ENCODE assay signal across 10 cellular contexts in genomic region chr6:160139420-160139851, GRCh38. TPM values are rescaled to one million over a fixed set of nuclear protein-coding genes. Genes with fewer than 3 reads are reported as not detected.
DNase-seq lines count a peak whose midpoint lies in the region; TF ChIP-seq lines count a peak whose summit lies in the region.
"Had no signal": no experiment of that assay in that cellular context is flagged by ENCODE, and none has a peak within 500 bp of the region (broad histone marks: within the 10 kb centered on the region; RNA-seq: fewer than 3 reads in every experiment).

No MANE protein-coding gene starts in this region.

- no peaks in the 10 kb centered on the region for H3K27me3 ChIP-seq in endodermal cell (ENCODE audit: control insufficient read depth, insufficient read depth, low read length, poor library complexity, severe bottlenecking)

- H3K27me3 Mint-ChIP-seq in endodermal cell (ENCODE audit: insufficient read depth) = peaks cover 26% of the 10 kb centered on the region

- WGBS in endodermal cell (ENCODE audit: insufficient coverage in 1 of 2, insufficient read length in 1 of 2), 2 experiments = 76 to 90% methylated on average over 4 to 12 of the region's 12 CpGs

- H3K9me3 ChIP-seq in endodermal cell (ENCODE audit: control insufficient read depth, low read length) = no peaks in the 10 kb centered on the region

- peaks cover 3% of the 10 kb centered on the region for H3K9me3 Mint-ChIP-seq in endodermal cell

- TF ChIP-seq POLR2A in erythroblast (IDR thresholded peaks at IDR 0.05; ENCODE audit: low read length) = no peak

- H3K36me3 Mint-ChIP-seq in endodermal cell (ENCODE audit: low read depth) = peaks cover 3% of the 10 kb centered on the region

- peak; percentile 97 for DNase-seq in M059J (ENCODE audit: low read depth)
- DNase-seq in endodermal cell = peak; percentile 44
- DNase-seq in non-pigmented ciliary epithelial cell (ENCODE audit: low read depth) = peak; percentile 72
- no peak for DNase-seq in DMS153 (lab: John Stamatoyannopoulos, UW)
- DNase-seq in activated CD4-positive, alpha-beta T cell treated with anti-CD3 and anti-CD28 coated beads, Interleukin-2, amount 50 U/mL, for 48 hours = no peak
- no peak for DNase-seq in medulla oblongata (ENCODE audit: extremely low spot score)
- DNase-seq in erythroblast (lab: John Stamatoyannopoulos, UW) = no peak
- DNase-seq: NCI-H510A treated with DMSO at 0.1 percent for 48 hours, retina had no signal

- no peaks in the 10 kb centered on the region for H3K36me3 ChIP-seq in endodermal cell (ENCODE audit: control insufficient read depth, insufficient read depth, low read length)

- H3K4me1 Mint-ChIP-seq in endodermal cell = peaks cover 32% of the 10 kb centered on the region

- H3K27ac ChIP-seq in C4-2B (peak overlapping the region; percentile 73), endodermal cell (ENCODE audit: low read depth, low read length) (no peak overlapping the region)

- no peak overlapping the region for H3K4me3 ChIP-seq in endodermal cell (ENCODE audit: low read length)

- H3K27ac Mint-ChIP-seq in endodermal cell = no peak overlapping the region

- H3K4me1 ChIP-seq in endodermal cell (ENCODE audit: control insufficient read depth, insufficient read depth, low read length) = peaks cover 5% of the 10 kb centered on the region

- H3K9ac ChIP-seq in endodermal cell (ENCODE audit: extremely low read depth, low read length, poor library complexity, severe bottlenecking) = no peak overlapping the region

- TF ChIP-seq CTCF in C4-2B (conservative IDR thresholded peaks at IDR 0.05) (no peak), endodermal cell (conservative IDR thresholded peaks at IDR 0.05) (no peak)

- no peak overlapping the region for H3K4me3 Mint-ChIP-seq in endodermal cell

RNA-seq across cellular contexts. Expression of gene SLC22A1, which starts 17.8 kb away (rescaled TPM):
- total RNA-seq in M059J (2014; rRNA removed; shearing (Covaris generic)) = 0.05 TPM in 1 of 2 replicates, not detected in the other
- 1 to 10 TPM in 1 of 2 donors, not detected in 1; 1.0 TPM for total RNA-seq in endodermal cell
- not detected for polyA plus RNA-seq in endodermal cell (2013, experiment 1 of 2)
- 0.17 TPM for polyA plus RNA-seq in endodermal cell (2013, experiment 2 of 2)

Comparison
In these comparisons a context has a peak if more than half of its experiments do, and no peak if none do; other contexts are left out.
1. DNase-seq: peak in M059J (single experiment), endodermal cell (single experiment) and non-pigmented ciliary epithelial cell (single experiment); none in DMS153 (single experiment), activated CD4-positive, alpha-beta T cell treated with anti-CD3 and anti-CD28 coated beads, Interleukin-2, amount 50 U/mL, for 48 hours (0 of 2), medulla oblongata (single experiment) and erythroblast (0 of 2).